In genomic region chr16:4616047-4616811, GRCh38 we compare ENCODE assay signal across 8 cellular contexts. TPM values are rescaled to one million over a fixed set of nuclear protein-coding genes. Genes with fewer than 3 reads are reported as not detected.
A peak's percentile ranks its signal among the peaks of the same experiment; 100 is the strongest.
DNase-seq lines count a peak whose midpoint lies in the region; FAIRE-seq and TF ChIP-seq lines count a peak whose summit lies in the region.

No MANE protein-coding gene starts in this region.

- H3K79me2 ChIP-seq in H1 (ENCODE audit: control insufficient read depth in 1 of 2, insufficient read depth in 2 of 2, low read length in 2 of 2) = peaks cover 7 to 32% of the 10 kb centered on the region in 2 experiments; a peak in 3 of 4 replicates

- H3K4me3 ChIP-seq in H1 (ENCODE audit: extremely low read depth in 1 of 4, insufficient read depth in 2 of 4, low read depth in 3 of 4, low read length in 4 of 4) (peak overlapping the region; percentile 35 to 62 (median 50)), mesenchymal stem cell (ENCODE audit: insufficient read depth in 1 of 2, low read depth in 1 of 2, low read length in 2 of 2) (peak overlapping the region; percentile 60 to 95)

- FAIRE-seq in H1 (lab: Jason Lieb, UNC) = peak; percentile 73

- POLR2A ChIA-PET in H1 (lab: Charles Lee; ENCODE audit: partially characterized antibody) = interaction anchor here (0.6 to 13.3 kb wide), 24 partner anchors 9 to 343 kb away, joined by 3 to 126 read pairs (median 5); partner anchors contain the start of genes ANKS3, CDIP1, DNAAF8 and HMOX2

- H2AK5ac ChIP-seq in H1 (ENCODE audit: low read depth, low read length) = no peak overlapping the region; the same call in 1 of the 2 replicates
- peak overlapping the region; percentile 75 for H2AK5ac ChIP-seq in mesenchymal stem cell (ENCODE audit: low read length, severe bottlenecking)

- peak; percentile 51 for TF ChIP-seq CTCF in GM20000 (IDR thresholded peaks at IDR 0.05; ENCODE audit: extremely low read depth, missing control alignments)
- TF ChIP-seq CTCF in H1 (IDR thresholded peaks at IDR 0.05; ENCODE audit: control extremely low read depth in 1 of 3, insufficient read depth in 1 of 3, low read depth in 1 of 3, low read length in 3 of 3) = peak in 2 of 3 experiments; percentile 64 to 86; a peak in 3 of 4 replicates

- TF ChIP-seq RAD21 in H1 (IDR thresholded peaks at IDR 0.05 in 1 of 2, conservative IDR thresholded peaks at IDR 0.05 in 1 of 2; ENCODE audit: low read depth in 2 of 2, low read length in 2 of 2) = peak; percentile 24 to 49

- 3% methylated on average over 43 of the region's 57 CpGs; no CpG with 5 or more reads in 1 of the 2 experiments for WGBS in H1 (ENCODE audit: extremely low coverage in 1 of 2, insufficient coverage in 1 of 2, insufficient read length in 1 of 2, insufficient replicate concordance in 2 of 2, low coverage in 1 of 2, low lambda C conversion rate in 2 of 2, missing lambda C conversion rate in 1 of 2), 2 experiments
- WGBS in mesenchymal stem cell = 2% methylated on average over 55 of the region's 57 CpGs

- peak in 1 of 2 experiments; percentile 61; a peak in 1 of 3 replicates for TF ChIP-seq POLR2A in H1 (IDR thresholded peaks at IDR 0.05; ENCODE audit: control extremely low read depth in 1 of 2, low read depth in 2 of 2, low read length in 2 of 2)

- H3K14ac ChIP-seq in H1 (ENCODE audit: insufficient read length) (no peak overlapping the region), mesenchymal stem cell (ENCODE audit: low read length in 2 of 2) (peak overlapping the region in 1 of 2 experiments; percentile 36)

- H3K27ac ChIP-seq in H1 (ENCODE audit: low read depth, low read length) (peak overlapping the region; percentile 98), mesenchymal stem cell (ENCODE audit: low read length, poor library complexity, severe bottlenecking) (peak overlapping the region; percentile 95)

- H2AFZ ChIP-seq in H1 (ENCODE audit: low read length) (no peak overlapping the region), mesenchymal stem cell (ENCODE audit: low read depth, low read length) (peak overlapping the region; percentile 95)

- H3K4ac ChIP-seq in H1 (replicated peaks; ENCODE audit: insufficient read length, low read depth, low read length) (peak overlapping the region; percentile 85), mesenchymal stem cell (ENCODE audit: low read depth in 1 of 2, low read length in 2 of 2) (peak overlapping the region; percentile 29 to 87)

- peak overlapping the region; percentile 85 for H4K91ac ChIP-seq in H1 (replicated peaks; ENCODE audit: insufficient read length, low read length)
- peak overlapping the region; percentile 95 for H4K91ac ChIP-seq in mesenchymal stem cell (ENCODE audit: low read length)

- H2BK15ac ChIP-seq in H1 (ENCODE audit: low read length) (peak overlapping the region; percentile 99), mesenchymal stem cell (ENCODE audit: low read depth, poor library complexity, severe bottlenecking) (peak overlapping the region; percentile 96)

- peaks cover 4% of the 10 kb centered on the region; the same call in 1 of the 2 replicates for H3K79me1 ChIP-seq in H1 (ENCODE audit: low read depth, low read length)
- H3K79me1 ChIP-seq in mesenchymal stem cell (replicated peaks; ENCODE audit: low read length, poor library complexity, severe bottlenecking) = peaks cover 11% of the 10 kb centered on the region

- H3K9me3 ChIP-seq in H1 (ENCODE audit: insufficient read depth in 2 of 2, low read depth in 1 of 2, low read length in 1 of 2) (no peaks in the 10 kb centered on the region), mesenchymal stem cell (ENCODE audit: control insufficient read depth, low read length) (no peaks in the 10 kb centered on the region)

- TF ChIP-seq EP300 in H1 (IDR thresholded peaks at IDR 0.05; ENCODE audit: borderline replicate concordance in 1 of 2, low read depth in 2 of 2, low read length in 2 of 2) = peak in 1 of 2 experiments; percentile 58; a peak in 1 of 3 replicates

- peak overlapping the region; percentile 84 for H4K5ac ChIP-seq in H1 (ENCODE audit: insufficient read length, low read depth, low read length)

- H3K18ac ChIP-seq in H1 (ENCODE audit: extremely low read depth, low read length) (peak overlapping the region; percentile 97), mesenchymal stem cell (ENCODE audit: low read depth in 1 of 2, low read length in 2 of 2) (peak overlapping the region; percentile 88 to 94)

- peak overlapping the region; percentile 95 to 97 for H3K4me2 ChIP-seq in H1 (ENCODE audit: insufficient read depth in 1 of 2, low read depth in 2 of 2, low read length in 2 of 2)
- H3K4me2 ChIP-seq in mesenchymal stem cell (ENCODE audit: low read length, poor library complexity, severe bottlenecking) = peak overlapping the region; percentile 84

- H4K8ac ChIP-seq in H1 (ENCODE audit: extremely low read depth, insufficient read depth, low read length) = peak overlapping the region; percentile 97
- peak overlapping the region; percentile 100 for H4K8ac ChIP-seq in mesenchymal stem cell (ENCODE audit: low read length)

- H3K9ac ChIP-seq in H1 (replicated peaks in 1 of 4; ENCODE audit: extremely low read depth in 1 of 4, low read depth in 3 of 4, low read length in 3 of 4) (peak overlapping the region; percentile 55 to 89 (median 88)), mesenchymal stem cell (ENCODE audit: low read length) (peak overlapping the region; percentile 98)

- H2BK5ac ChIP-seq in H1 (ENCODE audit: low read depth, low read length) (peak overlapping the region; percentile 99), mesenchymal stem cell (ENCODE audit: low read depth, low read length, poor library complexity, severe bottlenecking) (peak overlapping the region; percentile 92)

- CTCF ChIA-PET in H1 (lab: Charles Lee; ENCODE audit: partially characterized antibody) = interaction anchor here (0.6 to 2.9 kb wide), 21 partner anchors 9 to 350 kb away, joined by 3 to 17 read pairs (median 4); partner anchors contain the start of gene MGRN1

- H3K56ac ChIP-seq in H1 (replicated peaks; ENCODE audit: insufficient read length, low read depth, low read length) = peak overlapping the region; percentile 84

- H3K27me3 ChIP-seq in H1 (replicated peaks in 1 of 4; ENCODE audit: control insufficient read depth in 3 of 4, extremely low read depth in 1 of 4, insufficient read depth in 3 of 4, low read length in 3 of 4) = no peaks in the 10 kb centered on the region
- no peaks in the 10 kb centered on the region for H3K27me3 ChIP-seq in mesenchymal stem cell (ENCODE audit: control insufficient read depth in 1 of 2, insufficient read depth in 1 of 2, low read length in 2 of 2)

- peaks cover 12% of the 10 kb centered on the region for H3K23me2 ChIP-seq in H1 (ENCODE audit: low read depth, low read length)

- H3K4me1 ChIP-seq in H1 (replicated peaks in 1 of 4; ENCODE audit: control insufficient read depth in 3 of 4, insufficient read depth in 4 of 4, low read length in 3 of 4) (peaks cover 0 to 48% (median 34%) of the 10 kb centered on the region in 4 experiments; a peak in 6 of 7 replicates), mesenchymal stem cell (ENCODE audit: control insufficient read depth, insufficient read depth, low read depth, low read length) (peaks cover 42% of the 10 kb centered on the region)

- H4K20me1 ChIP-seq in H1 (replicated peaks in 1 of 2; ENCODE audit: control insufficient read depth in 1 of 2, insufficient read depth in 2 of 2, low read length in 2 of 2) = peaks cover under 1 to 9% of the 10 kb centered on the region in 2 experiments

- H2BK120ac ChIP-seq in H1 (replicated peaks; ENCODE audit: low read depth, low read length) (peak overlapping the region; percentile 50), mesenchymal stem cell (ENCODE audit: low read depth, low read length) (peak overlapping the region; percentile 42)

- H2BK12ac ChIP-seq in H1 (ENCODE audit: low read depth, low read length) (peak overlapping the region; percentile 87; the same call in 1 of the 2 replicates), mesenchymal stem cell (ENCODE audit: low read length in 2 of 2) (peak overlapping the region; percentile 78 to 93)

- DNase-seq in COR-L47 (lab: John Stamatoyannopoulos, UW) (peak; percentile 100), GM20000 (ENCODE audit: low spot score) (peak; percentile 98), HT-29 (ENCODE audit: low spot score) (peak; percentile 99), H1 (ENCODE audit: low read depth in 1 of 2, low spot score in 2 of 2) (peak; percentile 96 to 98), mesenchymal stem cell (peak; percentile 100)
- DNase-seq in NK-92 treated with Interleukin-12 subunit alpha and Interleukin-12 subunit beta, amount 100 ng/mL, for 24 hours (lab: John Stamatoyannopoulos, UW) = peak; percentile 99
- peak; percentile 95 to 98 (median 98) for DNase-seq in activated CD8-positive, alpha-beta memory T cell treated with anti-CD3 and anti-CD28 coated beads for 48 hours (ENCODE audit: low read depth in 2 of 3, low spot score in 2 of 3)
- DNase-seq in stimulated activated CD8-positive, alpha-beta memory T cell treated with anti-CD3 and anti-CD28 coated beads, Interleukin-12 subunit alpha, Interleukin-12 subunit beta, amount 100 ng/mL, for 4 hours (ENCODE audit: low read depth) = peak; percentile 97

- H3K23ac ChIP-seq in H1 (ENCODE audit: insufficient read length) (no peak overlapping the region), mesenchymal stem cell (ENCODE audit: low read length in 2 of 2) (peak overlapping the region in 1 of 2 experiments; percentile 6)

- H2BK20ac ChIP-seq in H1 (ENCODE audit: low read length) = 0 out of 2 replicates have a peak overlapping the region, but pooled peaks have one; percentile 93

- H3K36me3 ChIP-seq in H1 (ENCODE audit: control insufficient read depth in 2 of 4, insufficient read depth in 4 of 4, low read length in 3 of 4) (no peaks in the 10 kb centered on the region), mesenchymal stem cell (ENCODE audit: control insufficient read depth in 1 of 2, insufficient read depth in 2 of 2, low read depth in 1 of 2, low read length in 2 of 2) (peaks cover 0 to 10% of the 10 kb centered on the region in 2 experiments)

RNA-seq across cellular contexts. Expression of gene UBALD1, which starts 1.5 kb away (rescaled TPM):
- 58.0 and 83.0 TPM in 2 replicates for total RNA-seq in HT-29 (2014; rRNA removed; shearing (Covaris generic))
- total RNA-seq in H1 (2021; fragmentation: NEBNext Ultra II Directional; extraction: Animal tissue kit (Norgen Biotek cat#: 25700)) = 52.2 and 62.0 TPM in 2 replicates
- 28.6 and 48.9 TPM in 2 replicates for polyA plus RNA-seq in H1 (2011; rRNA removed)
- polyA plus RNA-seq in H1 (2011; cell fraction: cytosol; rRNA removed) = 20.7 TPM
- 44.3 TPM for polyA plus RNA-seq in H1 (2011; cell fraction: nucleus; rRNA removed)
- polyA plus RNA-seq in H1 (2012, experiment 1 of 2) = 31.3 to 45.9 TPM (median 41.7 TPM) in 4 replicates
- 25.4 TPM for polyA plus RNA-seq in H1 (2012, experiment 2 of 2)
- polyA plus RNA-seq in H1 (2013, experiment 1 of 2) = 36.1 TPM
- 36.7 TPM for polyA plus RNA-seq in H1 (2013, experiment 2 of 2)
- 3.9 and 5.5 TPM in 2 replicates for polyA minus RNA-seq in H1 (2011; rRNA and poly(A)+ RNA removed)
- 28.0 TPM for polyA minus RNA-seq in H1 (2011; cell fraction: cytosol; rRNA and poly(A)+ RNA removed)
- 45.1 TPM for polyA minus RNA-seq in H1 (2011; cell fraction: nucleus; rRNA and poly(A)+ RNA removed)
- polyA plus RNA-seq in mesenchymal stem cell (2013, experiment 1 of 2) = 26.5 TPM
- polyA plus RNA-seq in mesenchymal stem cell (2013, experiment 2 of 2) = 25.7 TPM

RNA-seq across cellular contexts. Expression of gene MGRN1, which starts 8.4 kb away (rescaled TPM):
- total RNA-seq in HT-29 (2014; rRNA removed; shearing (Covaris generic)) = 27.4 and 31.3 TPM in 2 replicates
- total RNA-seq in H1 (2021; fragmentation: NEBNext Ultra II Directional; extraction: Animal tissue kit (Norgen Biotek cat#: 25700)) = 79.4 and 82.3 TPM in 2 replicates
- polyA plus RNA-seq in H1 (2011; rRNA removed) = 15.0 and 30.1 TPM in 2 replicates
- 12.4 TPM for polyA plus RNA-seq in H1 (2011; cell fraction: cytosol; rRNA removed)
- polyA plus RNA-seq in H1 (2011; cell fraction: nucleus; rRNA removed) = 33.9 TPM
- 39.5 to 72.9 TPM (median 65.4 TPM) in 4 replicates for polyA plus RNA-seq in H1 (2012, experiment 1 of 2)
- 52.0 TPM for polyA plus RNA-seq in H1 (2012, experiment 2 of 2)
- polyA plus RNA-seq in H1 (2013, experiment 1 of 2) = 46.7 TPM
- polyA plus RNA-seq in H1 (2013, experiment 2 of 2) = 47.1 TPM
- polyA minus RNA-seq in H1 (2011; rRNA and poly(A)+ RNA removed) = 17.9 and 22.6 TPM in 2 replicates
- polyA minus RNA-seq in H1 (2011; cell fraction: cytosol; rRNA and poly(A)+ RNA removed) = 30.4 TPM
- polyA minus RNA-seq in H1 (2011; cell fraction: nucleus; rRNA and poly(A)+ RNA removed) = 30.7 TPM
- polyA plus RNA-seq in mesenchymal stem cell (2013, experiment 1 of 2) = 52.4 TPM
- polyA plus RNA-seq in mesenchymal stem cell (2013, experiment 2 of 2) = 48.7 TPM

Comparison
In these comparisons a context has a peak if more than half of its experiments do, and no peak if none do; other contexts are left out.
1. Peak in every context shown above with its lines: DNase-seq, H3K4me3 ChIP-seq and H3K27ac ChIP-seq.